Comparison of ENCODE assay signal across 9 cellular contexts in genomic region chr7:114087674-114088539, GRCh38.
DNase-seq lines count a peak whose midpoint lies in the region; ATAC-seq lines count a peak whose summit lies in the region.
"Had no signal": no experiment of that assay in that cellular context is flagged by ENCODE, and none has a peak within 500 bp of the region (broad histone marks: within the 10 kb centered on the region; RNA-seq: fewer than 3 reads in every experiment).

No MANE protein-coding gene starts in this region.

- no peak overlapping the region for H3K9ac ChIP-seq in GM23248
- H3K9ac ChIP-seq in NT2/D1 (ENCODE audit: insufficient read length, low read depth) = no peak overlapping the region

- no peaks in the 10 kb centered on the region for H4K20me1 ChIP-seq in GM23248 (ENCODE audit: insufficient read depth)

- no peaks in the 10 kb centered on the region for H3F3A ChIP-seq in GM23248 (ENCODE audit: insufficient read depth)

- no peak for ATAC-seq in left cardiac atrium
- no peak for ATAC-seq in HG02763 (IDR thresholded peaks at IDR 0.05; ENCODE audit: unreplicated experiment)
- ATAC-seq in GM21825 (IDR thresholded peaks at IDR 0.05; ENCODE audit: unreplicated experiment) = no peak

- H3K36me3 ChIP-seq in GM23248 (ENCODE audit: low read depth) = no peaks in the 10 kb centered on the region
- H3K36me3 ChIP-seq in NT2/D1 (ENCODE audit: insufficient read depth, insufficient read length, low read length) = no peaks in the 10 kb centered on the region
- H3K36me3 ChIP-seq: neutrophil had no signal

- intact Hi-C loops in left cardiac atrium (cut with DNase I) = loop anchor here in 1 of 2 donors (10.0 kb wide), 2 partner anchors 327 to 577 kb away; partner anchors contain the start of gene FOXP2

- H3K9me2 ChIP-seq in GM23248 (ENCODE audit: insufficient read depth) = no peaks in the 10 kb centered on the region

- H3K4me3 ChIP-seq in GM23248 = peak overlapping the region; percentile 90
- H3K4me3 ChIP-seq in NT2/D1 (ENCODE audit: insufficient read length, low read depth) = peak overlapping the region; percentile 31

- in situ Hi-C loops in GM23248 (cut with MboI) = loop anchor here (25.0 kb wide), 1 partner anchor 574 kb away; no protein-coding TSS in a partner anchor

- H2AFZ ChIP-seq in GM23248 = no peak overlapping the region

- H3K27me3 ChIP-seq in GM23248 (replicated peaks; ENCODE audit: insufficient read depth) (peaks cover 15% of the 10 kb centered on the region), NT2/D1 (ENCODE audit: insufficient read depth, insufficient read length) (peaks cover 70% of the 10 kb centered on the region)

- H3K9me3 ChIP-seq in GM23248 (ENCODE audit: low read depth) = no peaks in the 10 kb centered on the region
- no peaks in the 10 kb centered on the region for H3K9me3 ChIP-seq in NT2/D1 (ENCODE audit: insufficient read depth, low read length)
- H3K9me3 ChIP-seq: neutrophil had no signal

- H3K4me1 ChIP-seq in GM23248 (ENCODE audit: insufficient read depth) = no peaks in the 10 kb centered on the region; the same call in 1 of the 2 replicates
- no peaks in the 10 kb centered on the region for H3K4me1 ChIP-seq in NT2/D1 (ENCODE audit: insufficient read depth, insufficient read length)

- H3K27ac ChIP-seq in GM23248 = no peak overlapping the region
- H3K27ac ChIP-seq: neutrophil had no signal

- H3K79me2 ChIP-seq in GM23248 (ENCODE audit: insufficient read depth) = no peaks in the 10 kb centered on the region

- H3K4me2 ChIP-seq in GM23248 (ENCODE audit: unreplicated experiment) = peak overlapping the region; percentile 21

- 54 to 75% methylated on average over 18 to 26 of the region's 31 CpGs for WGBS in GM23248 (ENCODE audit: low coverage in 1 of 2, low lambda C conversion rate in 2 of 2, missing lambda C conversion rate in 2 of 2), 2 experiments

- DNase-seq in GM23248 = peak; percentile 16
- DNase-seq in NT2/D1 (ENCODE audit: low read depth, low spot score) = no peak
- DNase-seq in left cardiac atrium = peak; percentile 18
- peak; percentile 2 for DNase-seq in renal cortical epithelial cell (ENCODE audit: low read depth)
- no peak for DNase-seq in T1000 (lab: John Stamatoyannopoulos, UW)
- no peak for DNase-seq in activated gamma-delta T cell (lab: John Stamatoyannopoulos, UW)

Comparison
In these comparisons a context has a peak if more than half of its experiments do, and no peak if none do; other contexts are left out.
1. DNase-seq: peak in GM23248 (single experiment), left cardiac atrium (single experiment) and renal cortical epithelial cell (single experiment); none in NT2/D1 (single experiment), T1000 (single experiment) and activated gamma-delta T cell (single experiment).